24 cellular contexts compared by ENCODE assay signal in the genomic region with DNA sequence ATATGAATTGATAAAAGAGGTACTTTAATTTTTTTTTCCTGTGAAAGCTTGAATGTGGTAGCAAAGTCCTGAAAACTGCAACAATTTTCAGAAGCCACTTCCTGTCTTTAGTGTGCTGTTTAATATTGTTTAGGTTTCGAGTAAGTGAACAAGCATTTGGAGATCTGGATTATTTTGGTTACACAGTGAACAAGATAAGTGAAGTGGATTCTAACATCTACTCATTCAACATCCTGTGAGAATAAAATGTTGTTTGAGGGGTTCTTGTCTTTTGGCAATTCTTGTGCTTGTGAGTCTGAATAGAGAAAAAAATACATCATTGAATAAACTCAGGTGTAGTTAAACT. TPM values are rescaled to one million over a fixed set of nuclear protein-coding genes. Genes with fewer than 3 reads are reported as not detected.
A peak's percentile ranks its signal among the peaks of the same experiment; 100 is the strongest.
DNase-seq lines count a peak whose midpoint lies in the region; ATAC-seq and TF ChIP-seq lines count a peak whose summit lies in the region.
"Had no signal": no experiment of that assay in that cellular context is flagged by ENCODE, and none has a peak within 500 bp of the region (broad histone marks: within the 10 kb centered on the region; RNA-seq: fewer than 3 reads in every experiment).

No MANE protein-coding gene starts in this region.

- DNase-seq in iris pigment epithelial cell (ENCODE audit: low read depth) (peak; percentile 46), NCI-H2196 treated with DMSO at 0.1 percent for 48 hours (lab: John Stamatoyannopoulos, UW; ENCODE audit: unreplicated experiment) (no peak), endothelial cell (ENCODE audit: low spot score) (no peak)
- DNase-seq in effector memory CD8-positive, alpha-beta T cell = no peak
- DNase-seq: activated CD8-positive, alpha-beta T cell treated with anti-CD3 and anti-CD28 coated beads for 36 hours; activated T-cell treated with anti-CD3 and anti-CD28 coated beads, Interleukin-2, amount 50 U/mL, for 48 hours; body of pancreas; Caco-2; GDM1; hypothalamus; naive thymus-derived CD4-positive, alpha-beta T cell; NCI-H187 treated with DMSO at 0.1 percent for 48 hours; NCI-H446 treated with DMSO at 0.1 percent for 48 hours; posterior cingulate gyrus; stimulated activated CD8-positive, alpha-beta memory T cell treated with anti-CD3 and anti-CD28 coated beads, Interleukin-4, amount 100 ng/mL, for 48 hours; uterus; WERI-Rb-1 had no signal

- no peak overlapping the region for H3K27ac Mint-ChIP-seq in effector memory CD8-positive, alpha-beta T cell
- H3K27ac Mint-ChIP-seq in endothelial cell (ENCODE audit: unreplicated experiment) = no peak overlapping the region
- H3K27ac Mint-ChIP-seq: activated CD8-positive, alpha-beta T cell treated with anti-CD3 and anti-CD28 coated beads for 36 hours; activated naive CD4-positive, alpha-beta T cell treated with anti-CD3 and anti-CD28 coated beads, Interleukin-2, amount 50 U/mL, for 72 hours; B cell; naive thymus-derived CD4-positive, alpha-beta T cell had no signal

- no peak overlapping the region for H3K4me3 ChIP-seq in KMS-11 (IDR thresholded peaks at IDR 0.05; ENCODE audit: insufficient read depth, low read depth, low read length)
- H3K4me3 ChIP-seq: body of pancreas, uterus had no signal

- no peaks in the 10 kb centered on the region for H3K4me1 Mint-ChIP-seq in effector memory CD8-positive, alpha-beta T cell (ENCODE audit: low read depth in 2 of 2)
- no peaks in the 10 kb centered on the region for H3K4me1 Mint-ChIP-seq in endothelial cell (ENCODE audit: unreplicated experiment)
- H3K4me1 Mint-ChIP-seq: B cell; naive thymus-derived CD4-positive, alpha-beta T cell had no signal

- no peak overlapping the region for H2AFZ ChIP-seq in KMS-11 (ENCODE audit: low read depth)

- H3K4me2 ChIP-seq in KMS-11 = peak overlapping the region; percentile 10; the same call in 1 of the 2 replicates

- H3K9me3 Mint-ChIP-seq in effector memory CD8-positive, alpha-beta T cell = peaks cover 0 to 6% of the 10 kb centered on the region in 2 donors
- H3K9me3 Mint-ChIP-seq in endothelial cell (ENCODE audit: unreplicated experiment) = no peaks in the 10 kb centered on the region
- H3K9me3 Mint-ChIP-seq: activated CD8-positive, alpha-beta T cell treated with anti-CD3 and anti-CD28 coated beads for 36 hours had no signal

- H3K27me3 ChIP-seq in KMS-11 (ENCODE audit: insufficient read depth, low read depth) = no peaks in the 10 kb centered on the region
- H3K27me3 ChIP-seq: body of pancreas, foreskin keratinocyte, uterus had no signal

- no peak for TF ChIP-seq CTCF in KMS-11 (conservative IDR thresholded peaks at IDR 0.05; ENCODE audit: low read depth, low read length)
- TF ChIP-seq CTCF in endothelial cell (IDR thresholded peaks at IDR 0.05; ENCODE audit: unreplicated experiment) = no peak

- no peaks in the 10 kb centered on the region for H3K27me3 Mint-ChIP-seq in effector memory CD8-positive, alpha-beta T cell
- no peaks in the 10 kb centered on the region for H3K27me3 Mint-ChIP-seq in endothelial cell (ENCODE audit: unreplicated experiment)
- H3K27me3 Mint-ChIP-seq: activated CD8-positive, alpha-beta T cell treated with anti-CD3 and anti-CD28 coated beads for 36 hours; B cell had no signal

- no peak overlapping the region for H3K9ac ChIP-seq in KMS-11

- no peak overlapping the region for H3K27ac ChIP-seq in KMS-11
- H3K27ac ChIP-seq: body of pancreas, foreskin keratinocyte, uterus, WERI-Rb-1 had no signal

- H3K36me3 ChIP-seq in KMS-11 (ENCODE audit: insufficient read depth) = no peaks in the 10 kb centered on the region
- H3K36me3 ChIP-seq: uterus, WERI-Rb-1 had no signal

- no peaks in the 10 kb centered on the region for H4K20me1 ChIP-seq in KMS-11 (ENCODE audit: insufficient read depth)

- ATAC-seq in GM18861 (IDR thresholded peaks at IDR 0.05; ENCODE audit: unreplicated experiment) (peak; percentile 38), GM21786 (IDR thresholded peaks at IDR 0.05; ENCODE audit: unreplicated experiment) (peak; percentile 47)
- no peak for ATAC-seq in effector memory CD8-positive, alpha-beta T cell (replicated peaks)
- ATAC-seq: activated CD8-positive, alpha-beta T cell treated with anti-CD3 and anti-CD28 coated beads for 36 hours; body of pancreas; HepG2 had no signal

- no peaks in the 10 kb centered on the region for H3K36me3 Mint-ChIP-seq in effector memory CD8-positive, alpha-beta T cell (ENCODE audit: insufficient read depth)
- no peaks in the 10 kb centered on the region for H3K36me3 Mint-ChIP-seq in endothelial cell (ENCODE audit: low read depth, unreplicated experiment)
- H3K36me3 Mint-ChIP-seq: activated naive CD4-positive, alpha-beta T cell treated with anti-CD3 and anti-CD28 coated beads, Interleukin-2, amount 50 U/mL, for 72 hours; naive thymus-derived CD4-positive, alpha-beta T cell had no signal

- H3K4me1 ChIP-seq in KMS-11 (ENCODE audit: low read depth, poor library complexity, severe bottlenecking) = peaks cover 11% of the 10 kb centered on the region
- H3K4me1 ChIP-seq: body of pancreas, Caco-2, uterus had no signal

- no peak overlapping the region for H3K4me3 Mint-ChIP-seq in effector memory CD8-positive, alpha-beta T cell
- no peak overlapping the region for H3K4me3 Mint-ChIP-seq in endothelial cell (ENCODE audit: unreplicated experiment)
- H3K4me3 Mint-ChIP-seq: activated CD8-positive, alpha-beta T cell treated with anti-CD3 and anti-CD28 coated beads for 36 hours; B cell; naive thymus-derived CD4-positive, alpha-beta T cell had no signal

- no peaks in the 10 kb centered on the region for H3K79me2 ChIP-seq in KMS-11 (ENCODE audit: insufficient read depth, low read depth)

RNA-seq across cellular contexts. Expression of a gene that starts 35.2 kb away (rescaled TPM):
- 12.2 TPM for total RNA-seq in endothelial cell (ENCODE audit: unreplicated experiment)
- total RNA-seq: HepG2 had no signal
